ENCODE assay signal across 7 cellular contexts in the genomic region with DNA sequence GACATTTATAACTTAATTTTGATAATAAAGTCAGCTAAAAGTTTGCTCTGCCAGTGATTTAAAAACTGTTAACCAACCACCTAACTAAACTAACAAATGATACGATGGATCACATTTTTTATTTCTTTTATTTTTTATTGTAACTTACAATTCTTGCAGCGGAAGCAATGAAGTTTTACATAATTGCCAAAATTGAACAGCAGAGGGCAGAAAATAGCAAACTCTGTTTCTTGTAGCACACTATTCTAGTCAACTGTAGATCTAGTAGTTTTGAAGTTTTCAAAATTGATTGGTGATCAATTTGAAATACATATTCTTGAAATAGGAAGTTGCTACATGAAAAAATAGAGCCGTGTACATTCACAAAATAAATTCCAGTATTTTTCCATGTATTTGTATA. TPM values are rescaled to one million over a fixed set of nuclear protein-coding genes. Genes with fewer than 3 reads are reported as not detected.
DNase-seq lines count a peak whose midpoint lies in the region; ATAC-seq and TF ChIP-seq lines count a peak whose summit lies in the region.

No MANE protein-coding gene starts in this region.

- H3K4me1 ChIP-seq in parathyroid adenoma = no peaks in the 10 kb centered on the region

- no peaks in the 10 kb centered on the region for H3K36me3 ChIP-seq in parathyroid adenoma (ENCODE audit: control insufficient read depth, insufficient read depth, low read length)

- DNase-seq in GM12864 (ENCODE audit: low read depth) = no peak
- peak; percentile 40 for DNase-seq in NAMALWA (ENCODE audit: low spot score)
- DNase-seq in dedifferentiated amniotic fluid mesenchymal stem cell (ENCODE audit: extremely low spot score) = peak; percentile 21
- no peak for DNase-seq in NCI-H1436 treated with DMSO at 0.1 percent for 48 hours (lab: John Stamatoyannopoulos, UW)
- no peak for DNase-seq in T-cell

- peaks cover 3% of the 10 kb centered on the region for H3K36me3 Mint-ChIP-seq in T-cell

- CTCF ChIA-PET in T-cell (lab: Charles Lee) = no interaction called here

- TF ChIP-seq CTCF in GM12864 (IDR thresholded peaks at IDR 0.05; ENCODE audit: low read depth, low read length, missing control alignments) = peak; percentile 18
- TF ChIP-seq CTCF in parathyroid adenoma (IDR thresholded peaks at IDR 0.05) = peak; percentile 17

- no peaks in the 10 kb centered on the region for H3K79me2 ChIP-seq in parathyroid adenoma

- POLR2A ChIA-PET in T-cell (lab: Charles Lee) = no interaction called here

- ATAC-seq in HG03095 (IDR thresholded peaks at IDR 0.05; ENCODE audit: unreplicated experiment) = no peak
- ATAC-seq in T-cell (replicated peaks in 1 of 4) = no peak

- H3K4me3 ChIP-seq in GM12864 (ENCODE audit: low read depth, low read length) (no peak overlapping the region), parathyroid adenoma (ENCODE audit: low read depth, low read length) (no peak overlapping the region)

- H3K27ac Mint-ChIP-seq in T-cell = no peak overlapping the region

- H2AFZ ChIP-seq in parathyroid adenoma = no peak overlapping the region

- peaks cover 0 to 1% (median 0%) of the 10 kb centered on the region in 3 donors for H3K4me1 Mint-ChIP-seq in T-cell

- no peak overlapping the region for H3K4me3 Mint-ChIP-seq in T-cell

- peaks cover 20 to 26% of the 10 kb centered on the region in 2 donors for H3K27me3 Mint-ChIP-seq in T-cell

- H3K9me3 ChIP-seq in parathyroid adenoma (ENCODE audit: control insufficient read depth, low read length) = no peaks in the 10 kb centered on the region

- H3K27me3 ChIP-seq in parathyroid adenoma (ENCODE audit: control insufficient read depth, insufficient read depth, low read length) = peaks cover 4% of the 10 kb centered on the region

- H3K4me2 ChIP-seq in parathyroid adenoma (ENCODE audit: low read length) = no peak overlapping the region

- peaks cover 6 to 22% (median 8%) of the 10 kb centered on the region in 3 donors for H3K9me3 Mint-ChIP-seq in T-cell

- H3K9ac ChIP-seq in parathyroid adenoma = no peak overlapping the region

- no peak overlapping the region for H3K27ac ChIP-seq in parathyroid adenoma

RNA-seq across cellular contexts. Expression of a gene that starts 2.8 kb away (rescaled TPM):
- total RNA-seq in T-cell = not detected

Comparison
In these comparisons a context has a peak if more than half of its experiments do, and no peak if none do; other contexts are left out.
1. DNase-seq: peak in NAMALWA (single experiment) and dedifferentiated amniotic fluid mesenchymal stem cell (single experiment); none in GM12864 (single experiment), NCI-H1436 treated with DMSO at 0.1 percent for 48 hours (single experiment) and T-cell (0 of 34).